ENCODE assay signal across 13 cellular contexts in genomic region chr7:130957140-130957513, GRCh38.
A peak's percentile ranks its signal among the peaks of the same experiment; 100 is the strongest.
DNase-seq lines count a peak whose midpoint lies in the region; ATAC-seq and TF ChIP-seq lines count a peak whose summit lies in the region.
"Had no signal": no experiment of that assay in that cellular context is flagged by ENCODE, and none has a peak within 500 bp of the region (broad histone marks: within the 10 kb centered on the region; RNA-seq: fewer than 3 reads in every experiment).

No MANE protein-coding gene starts in this region.

- no peaks in the 10 kb centered on the region for H3K27me3 Mint-ChIP-seq in dendritic cell treated with granulocyte-macrophage colony-stimulating factor and Interleukin-4, amounts not matched to agents 40 ng/mL and 50 ng/mL, for 4 days
- H3K27me3 Mint-ChIP-seq in glutamatergic neuron (ENCODE audit: unreplicated experiment), result no peaks in the 10 kb centered on the region

- H3K4me3 ChIP-seq in left ventricle myocardium inferior (no peak overlapping the region), right atrium auricular region (no peak overlapping the region), Peyer's patch (peak overlapping the region in 1 of 4 donors; percentile 10), uterus (no peak overlapping the region), adrenal gland (no peak overlapping the region)
- H3K4me3 ChIP-seq: pancreas, transverse colon had no signal

- H3K27me3 ChIP-seq in left ventricle myocardium inferior (ENCODE audit: low read depth) (no peaks in the 10 kb centered on the region), right atrium auricular region (no peaks in the 10 kb centered on the region), Peyer's patch (no peaks in the 10 kb centered on the region), uterus (no peaks in the 10 kb centered on the region), adrenal gland (no peaks in the 10 kb centered on the region)
- H3K27me3 ChIP-seq: pancreas, transverse colon had no signal

- H3K4me1 ChIP-seq in left ventricle myocardium inferior (peaks cover 87% of the 10 kb centered on the region), right atrium auricular region (peaks cover 0 to 60% of the 10 kb centered on the region in 2 donors), Peyer's patch (peaks cover 0 to 41% (median 12%) of the 10 kb centered on the region in 4 donors), uterus (peaks cover 0 to 13% of the 10 kb centered on the region in 2 donors), adrenal gland (replicated peaks in 1 of 2) (peaks cover 13 to 44% of the 10 kb centered on the region in 2 donors)

- H3K36me3 Mint-ChIP-seq in dendritic cell treated with granulocyte-macrophage colony-stimulating factor and Interleukin-4, amounts not matched to agents 40 ng/mL and 50 ng/mL, for 4 days (ENCODE audit: low read depth), result peaks cover 53% of the 10 kb centered on the region
- H3K36me3 Mint-ChIP-seq in glutamatergic neuron (ENCODE audit: unreplicated experiment), result no peaks in the 10 kb centered on the region

- intact Hi-C loops in left ventricle myocardium inferior (cut with micrococcal nuclease) (no loop called here), uterus (cut with DNase I; ENCODE audit: low total_unique reads) (no loop called here), adrenal gland (cut with DNase I) (no loop called here)
- intact Hi-C loops in dendritic cell treated with granulocyte-macrophage colony-stimulating factor and Interleukin-4, amounts not matched to agents 40 ng/mL and 50 ng/mL, for 4 days (cut with micrococcal nuclease), result no loop called here

- TF ChIP-seq CTCF in left ventricle myocardium inferior (IDR thresholded peaks at IDR 0.05; ENCODE audit: borderline replicate concordance) (no peak), right atrium auricular region (IDR thresholded peaks at IDR 0.05) (no peak), Peyer's patch (IDR thresholded peaks at IDR 0.05) (no peak), uterus (IDR thresholded peaks at IDR 0.05) (no peak), adrenal gland (IDR thresholded peaks at IDR 0.05) (no peak), glutamatergic neuron (IDR thresholded peaks at IDR 0.05; ENCODE audit: partially characterized antibody, unreplicated experiment) (no peak)

- peak overlapping the region; percentile 43 for H3K27ac ChIP-seq in left ventricle myocardium inferior (replicated peaks)
- no peak overlapping the region for H3K27ac ChIP-seq in right atrium auricular region
- peak overlapping the region; percentile 19 to 71 (median 41) for H3K27ac ChIP-seq in Peyer's patch
- peak overlapping the region; percentile 36 to 51 for H3K27ac ChIP-seq in uterus
- no peak overlapping the region for H3K27ac ChIP-seq in adrenal gland
- H3K27ac ChIP-seq: C4-2B, pancreas, WERI-Rb-1 had no signal

- WGBS in adrenal gland, 4 donors, result 53 to 69% (median 59%) methylated on average over 2 of the region's 2 CpGs

- peaks cover 68% of the 10 kb centered on the region for H3K4me1 Mint-ChIP-seq in dendritic cell treated with granulocyte-macrophage colony-stimulating factor and Interleukin-4, amounts not matched to agents 40 ng/mL and 50 ng/mL, for 4 days (ENCODE audit: low read depth)
- H3K4me1 Mint-ChIP-seq in glutamatergic neuron (ENCODE audit: low read depth, unreplicated experiment), result no peaks in the 10 kb centered on the region

- H3K36me3 ChIP-seq in left ventricle myocardium inferior (peaks cover 24% of the 10 kb centered on the region), right atrium auricular region (peaks cover 2% of the 10 kb centered on the region), Peyer's patch (no peaks in the 10 kb centered on the region), uterus (no peaks in the 10 kb centered on the region), adrenal gland (replicated peaks in 1 of 2) (peaks cover 0 to 3% of the 10 kb centered on the region in 2 donors)
- H3K36me3 ChIP-seq: pancreas, WERI-Rb-1 had no signal

- peak overlapping the region; percentile 72 for H3K27ac Mint-ChIP-seq in dendritic cell treated with granulocyte-macrophage colony-stimulating factor and Interleukin-4, amounts not matched to agents 40 ng/mL and 50 ng/mL, for 4 days
- no peak overlapping the region for H3K27ac Mint-ChIP-seq in glutamatergic neuron (ENCODE audit: unreplicated experiment)

- no peak for ATAC-seq in GM18909 (IDR thresholded peaks at IDR 0.05; ENCODE audit: poor library complexity, unreplicated experiment)
- ATAC-seq: pancreas had no signal

- H3K9me3 Mint-ChIP-seq in dendritic cell treated with granulocyte-macrophage colony-stimulating factor and Interleukin-4, amounts not matched to agents 40 ng/mL and 50 ng/mL, for 4 days, result no peaks in the 10 kb centered on the region
- no peaks in the 10 kb centered on the region for H3K9me3 Mint-ChIP-seq in glutamatergic neuron (ENCODE audit: unreplicated experiment)

- DNase-seq in left ventricle myocardium inferior, result no peak
- no peak for DNase-seq in right atrium auricular region (ENCODE audit: low spot score)
- peak in 2 of 3 donors; percentile 59 to 67 for DNase-seq in Peyer's patch
- DNase-seq in uterus, result no peak
- no peak for DNase-seq in adrenal gland
- no peak for DNase-seq in glutamatergic neuron
- DNase-seq: NCI-H1436, pancreas, transverse colon, WERI-Rb-1 had no signal

- H3K9me3 ChIP-seq in left ventricle myocardium inferior (replicated peaks), result no peaks in the 10 kb centered on the region
- H3K9me3 ChIP-seq in right atrium auricular region, result no peaks in the 10 kb centered on the region
- H3K9me3 ChIP-seq in Peyer's patch, result no peaks in the 10 kb centered on the region
- H3K9me3 ChIP-seq in uterus, result no peaks in the 10 kb centered on the region
- no peaks in the 10 kb centered on the region for H3K9me3 ChIP-seq in adrenal gland (replicated peaks in 1 of 3)
- H3K9me3 ChIP-seq: pancreas, transverse colon had no signal

- H3K4me3 Mint-ChIP-seq in dendritic cell treated with granulocyte-macrophage colony-stimulating factor and Interleukin-4, amounts not matched to agents 40 ng/mL and 50 ng/mL, for 4 days, result no peak overlapping the region
- H3K4me3 Mint-ChIP-seq in glutamatergic neuron (ENCODE audit: unreplicated experiment), result no peak overlapping the region

- no peak for TF ChIP-seq POLR2A in Peyer's patch (IDR thresholded peaks at IDR 0.05)
- no peak for TF ChIP-seq POLR2A in uterus (IDR thresholded peaks at IDR 0.05)
- TF ChIP-seq POLR2A in adrenal gland (IDR thresholded peaks at IDR 0.05), result no peak

Comparison
In these comparisons a context has a peak if more than half of its experiments do, and no peak if none do; other contexts are left out.
1. H3K27ac ChIP-seq: peak in left ventricle myocardium inferior (single experiment), Peyer's patch (4 of 4) and uterus (2 of 2); none in right atrium auricular region (0 of 2) and adrenal gland (0 of 5).
2. DNase-seq: peak in Peyer's patch (2 of 3); none in left ventricle myocardium inferior (single experiment), right atrium auricular region (single experiment), uterus (0 of 2), adrenal gland (0 of 7) and glutamatergic neuron (single experiment).